ENCODE assay signal across 1 cellular context in genomic region chr1:109120356-109120755, GRCh38.
TF ChIP-seq lines count a peak whose summit lies in the region.

No MANE protein-coding gene starts in this region.

TF ChIP-seq in HepG2, 621 proteins besides CTCF, POLR2A, EP300 and RAD21:
- TF ChIP-seq ZNF564 (CRISPR knock-in tag; IDR thresholded peaks at IDR 0.05) (peak; percentile 98), PHF8 (CRISPR knock-in tag; IDR thresholded peaks at IDR 0.05) (no peak)
